In the genomic region with DNA sequence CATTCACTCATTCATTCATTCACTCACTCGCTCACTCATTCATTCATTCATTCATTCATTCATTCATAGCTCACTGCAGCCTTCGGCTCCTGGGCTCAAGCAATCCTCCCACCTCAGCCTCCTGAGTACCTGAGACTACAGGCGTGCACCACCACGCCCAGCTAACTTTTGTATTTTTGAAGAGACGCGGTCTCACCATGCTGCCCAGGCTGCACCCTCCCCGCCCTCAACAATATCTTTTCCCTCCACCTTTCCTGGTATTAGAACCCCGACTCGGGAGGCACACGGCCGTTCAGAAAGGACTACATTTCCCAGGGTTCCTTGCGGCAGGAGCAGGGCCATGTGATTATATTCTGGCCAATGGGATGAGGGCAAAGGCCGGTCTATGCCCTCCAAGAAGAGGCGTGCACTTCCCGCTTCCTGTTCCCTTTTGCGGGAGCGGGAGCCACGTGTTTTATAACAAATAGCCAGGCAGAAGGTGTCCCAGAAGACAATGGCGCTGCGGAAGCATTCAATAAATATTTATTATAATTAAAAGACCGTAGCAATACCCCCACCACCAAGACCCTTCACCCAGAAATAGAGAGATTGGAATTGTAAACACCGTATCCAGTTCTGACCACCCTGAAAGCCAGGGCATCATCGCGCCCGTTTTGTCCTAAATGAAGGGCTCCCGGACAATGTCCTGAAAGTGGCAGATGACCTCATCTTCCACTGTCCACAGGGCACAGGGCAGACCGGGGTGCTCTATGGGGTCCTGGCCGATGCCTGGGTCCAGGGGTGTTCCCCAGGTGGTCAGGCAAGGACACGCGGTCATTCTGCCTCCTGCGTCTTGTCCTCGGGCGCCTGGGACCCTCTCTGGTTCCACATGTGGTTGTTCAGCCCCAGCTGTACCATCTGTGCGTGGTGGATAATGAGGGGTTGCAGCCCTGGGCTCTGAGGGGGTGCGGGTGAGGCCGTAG, we compare ENCODE assay signal across 8 cellular contexts. TPM values are rescaled to one million over a fixed set of nuclear protein-coding genes. Genes with fewer than 3 reads are reported as not detected.
DNase-seq lines count a peak whose midpoint lies in the region; ATAC-seq, FAIRE-seq and TF ChIP-seq lines count a peak whose summit lies in the region.

No MANE protein-coding gene starts in this region.

- peak; percentile 95 for DNase-seq in AG20443 (ENCODE audit: low spot score)
- DNase-seq in HFFc6 = peak; percentile 86
- peak; percentile 91 for DNase-seq in NCI-H460 (ENCODE audit: extremely low read depth, low read depth)
- peak; percentile 73 for DNase-seq in activated CD4-positive, CD25-positive, alpha-beta regulatory T cell treated with anti-CD3 and anti-CD28 coated beads, Interleukin-2, amount 50 U/mL, for 72 hours
- peak; percentile 97 for DNase-seq in cerebellar cortex (ENCODE audit: low spot score)
- DNase-seq in kidney = peak; percentile 92
- DNase-seq in stimulated activated CD4-positive, alpha-beta T cell treated with anti-CD3 and anti-CD28 coated beads, Interleukin-12 subunit alpha, Interleukin-12 subunit beta, amount 100 ng/mL, for 48 hours (ENCODE audit: low read depth in 2 of 3, low spot score in 1 of 3) = peak; percentile 65 to 79 (median 75)

- peaks cover 10% of the 10 kb centered on the region for H3K9me3 Mint-ChIP-seq in HFFc6

- H3K4me1 Mint-ChIP-seq in HFFc6 (ENCODE audit: low read depth) = peaks cover 37% of the 10 kb centered on the region

- H3K36me3 ChIP-seq in kidney (ENCODE audit: control insufficient read depth in 1 of 2, insufficient read depth in 2 of 2, low read length in 2 of 2) = no peaks in the 10 kb centered on the region

- H3K27me3 Mint-ChIP-seq in HFFc6 (ENCODE audit: insufficient read depth) = peaks cover 9% of the 10 kb centered on the region

- no peaks in the 10 kb centered on the region for H3K9me3 ChIP-seq in kidney (ENCODE audit: control insufficient read depth in 1 of 2, low read length in 2 of 2)

- peak overlapping the region; percentile 18 to 30 for H3K4me3 ChIP-seq in kidney (ENCODE audit: low read length in 2 of 2)

- peak overlapping the region; percentile 74 for H3K4me3 Mint-ChIP-seq in HFFc6

- no peak overlapping the region for H3K27ac ChIP-seq in kidney (ENCODE audit: low read depth in 2 of 2, low read length in 2 of 2)

- FAIRE-seq in kidney (lab: Jason Lieb, UNC) = peak; percentile 42

- ATAC-seq in HG03039 (IDR thresholded peaks at IDR 0.05; ENCODE audit: unreplicated experiment) = no peak

- peaks cover 0 to 7% of the 10 kb centered on the region in 2 donors for H3K4me1 ChIP-seq in kidney (ENCODE audit: control insufficient read depth in 1 of 2, insufficient read depth in 1 of 2, low read depth in 1 of 2, low read length in 2 of 2)

- no peak for TF ChIP-seq CTCF in HFFc6 (IDR thresholded peaks at IDR 0.05)
- TF ChIP-seq CTCF in kidney (IDR thresholded peaks at IDR 0.05; ENCODE audit: borderline replicate concordance, extremely low read depth, insufficient read depth) = no peak

- peaks cover 43% of the 10 kb centered on the region for H3K36me3 Mint-ChIP-seq in HFFc6 (ENCODE audit: low read depth)

- H3K9ac ChIP-seq in kidney (ENCODE audit: low read length in 2 of 2) = peak overlapping the region in 1 of 2 donors; percentile 7

- H3K27ac Mint-ChIP-seq in HFFc6 = peak overlapping the region; percentile 84

- intact Hi-C loops in kidney (cut with DNase I) = no loop called here

RNA-seq across cellular contexts. Expression of gene TICAM1, which starts 15.8 kb away (rescaled TPM):
- total RNA-seq in HFFc6 (2021; fragmentation: NEBNext Ultra II Directional; extraction: Animal tissue kit (Norgen Biotek cat#: 25700)) = 10 to 100 TPM; 16.4 to 21.6 (median 18.4) TPM
- 3.0 and 4.4 TPM in 2 replicates for total RNA-seq in NCI-H460 (2014; rRNA removed; shearing (Covaris generic))
- polyA plus RNA-seq in NCI-H460 (2014; cell fraction: nucleus; rRNA removed) = 3.0 and 4.5 TPM in 2 replicates
- total RNA-seq in kidney = 23.0 TPM
- 9.9 TPM for polyA plus RNA-seq in kidney (ENCODE audit: insufficient read depth, low read depth, low replicate concordance)

RNA-seq across cellular contexts. Expression of gene FEM1A, which starts 24.2 kb away (rescaled TPM):
- total RNA-seq in HFFc6 (2021; fragmentation: NEBNext Ultra II Directional; extraction: Animal tissue kit (Norgen Biotek cat#: 25700)) = 10 to 100 TPM in 1 of 6 experiments, 1 to 10 TPM in 5; 8.4 to 10.2 (median 9.0) TPM
- 10.2 and 10.6 TPM in 2 replicates for total RNA-seq in NCI-H460 (2014; rRNA removed; shearing (Covaris generic))
- 7.4 and 9.4 TPM in 2 replicates for polyA plus RNA-seq in NCI-H460 (2014; cell fraction: nucleus; rRNA removed)
- total RNA-seq in kidney = 11.3 TPM
- polyA plus RNA-seq in kidney (ENCODE audit: insufficient read depth, low read depth, low replicate concordance) = 4.6 TPM

RNA-seq across cellular contexts. Expression of gene PLIN3, which starts 51.8 kb away (rescaled TPM):
- 100 to 1,000 TPM; 250 to 300 (median 266) TPM for total RNA-seq in HFFc6 (2021; fragmentation: NEBNext Ultra II Directional; extraction: Animal tissue kit (Norgen Biotek cat#: 25700))
- total RNA-seq in NCI-H460 (2014; rRNA removed; shearing (Covaris generic)) = 35.2 and 36.9 TPM in 2 replicates
- 29.5 and 43.4 TPM in 2 replicates for polyA plus RNA-seq in NCI-H460 (2014; cell fraction: nucleus; rRNA removed)
- total RNA-seq in kidney = 60.0 TPM
- 30.5 TPM for polyA plus RNA-seq in kidney (ENCODE audit: insufficient read depth, low read depth, low replicate concordance)
